Comparison of ENCODE assay signal across 8 cellular contexts in the genomic region with DNA sequence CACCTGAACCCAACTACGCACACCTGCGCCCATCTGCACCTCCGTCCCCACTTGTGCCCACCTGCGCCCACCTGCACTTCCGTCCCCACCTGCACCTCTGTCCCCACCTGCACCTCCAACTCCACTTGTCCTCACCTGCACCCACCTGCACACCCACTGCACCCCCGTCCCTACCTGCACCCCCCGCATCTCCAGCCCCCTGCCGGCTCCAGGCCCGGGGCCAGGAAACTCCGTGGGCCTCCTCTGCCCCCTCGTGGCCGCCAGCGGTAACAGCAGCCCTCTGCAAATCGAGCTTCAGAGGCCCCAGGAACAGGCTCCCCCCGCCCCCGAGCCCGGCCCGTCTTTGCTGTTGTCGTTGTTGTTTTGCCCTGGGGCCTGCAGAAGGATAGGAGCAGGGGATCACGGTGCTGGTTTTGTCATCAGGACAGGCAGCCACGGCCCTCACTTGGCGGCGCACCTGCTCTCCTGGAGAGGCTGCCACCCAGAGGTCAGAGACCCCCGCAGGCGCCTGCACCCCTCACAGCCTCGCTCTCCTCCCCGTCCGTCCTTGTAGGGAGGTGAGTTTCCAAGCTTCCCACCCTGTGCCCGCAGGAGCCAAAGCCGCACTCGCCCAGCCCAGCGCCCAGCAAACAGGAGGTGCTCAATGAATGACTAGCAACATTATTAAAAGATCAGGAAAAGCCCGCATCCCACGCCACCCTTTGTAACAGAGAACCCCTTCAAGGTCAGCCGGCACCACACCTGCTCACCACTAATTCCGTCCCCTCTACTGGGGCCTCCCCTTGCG.
A peak's percentile ranks its signal among the peaks of the same experiment; 100 is the strongest.
DNase-seq lines count a peak whose midpoint lies in the region; TF ChIP-seq lines count a peak whose summit lies in the region.

No MANE protein-coding gene starts in this region.

- H3K27me3 Mint-ChIP-seq in activated T-helper 2 cell treated with anti-CD3 and anti-CD28 coated beads, Interferon-gamma antibody, Interleukin-2, Interleukin-4, amounts not matched to agents 10 μg/mL and 5 μg/mL and 100 μg/mL, durations not matched to agents 14 hours and 24 hours and 36 hours (ENCODE audit: low read depth) = peaks cover 10% of the 10 kb centered on the region

- H3K36me3 ChIP-seq in neutrophil = no peaks in the 10 kb centered on the region
- H3K36me3 ChIP-seq in testis (ENCODE audit: low read depth, missing control alignments) = no peaks in the 10 kb centered on the region

- H3K4me3 ChIP-seq in neutrophil (ENCODE audit: low read depth in 1 of 2, low read length in 1 of 2) (peak overlapping the region; percentile 33 to 47), testis (no peak overlapping the region)

- peaks cover 60 to 63% of the 10 kb centered on the region in 2 experiments for H3K4me1 ChIP-seq in neutrophil (ENCODE audit: control insufficient read depth in 1 of 2, insufficient read depth in 1 of 2, low read depth in 1 of 2, low read length in 1 of 2)
- peaks cover 52% of the 10 kb centered on the region for H3K4me1 ChIP-seq in testis

- H3K9me3 Mint-ChIP-seq in activated T-helper 2 cell treated with anti-CD3 and anti-CD28 coated beads, Interferon-gamma antibody, Interleukin-2, Interleukin-4, amounts not matched to agents 10 μg/mL and 5 μg/mL and 100 μg/mL, durations not matched to agents 14 hours and 24 hours and 36 hours = no peaks in the 10 kb centered on the region

- H3K9me3 ChIP-seq in neutrophil (no peaks in the 10 kb centered on the region), testis (no peaks in the 10 kb centered on the region)

- no peak overlapping the region for H3K27ac Mint-ChIP-seq in activated T-helper 2 cell treated with anti-CD3 and anti-CD28 coated beads, Interferon-gamma antibody, Interleukin-2, Interleukin-4, amounts not matched to agents 10 μg/mL and 5 μg/mL and 100 μg/mL, durations not matched to agents 14 hours and 24 hours and 36 hours

- intact Hi-C loops in activated T-helper 2 cell treated with anti-CD3 and anti-CD28 coated beads, Interferon-gamma antibody, Interleukin-2, Interleukin-4, amounts not matched to agents 10 μg/mL and 5 μg/mL and 100 μg/mL, durations not matched to agents 14 hours and 24 hours and 36 hours (cut with micrococcal nuclease) = loop anchor here (1.0 kb wide), 1 partner anchor 163 kb away; no protein-coding TSS in a partner anchor
- intact Hi-C loops in testis (cut with DNase I; ENCODE audit: low total_unique reads) = no loop called here

- no peak for TF ChIP-seq POLR2A in testis (IDR thresholded peaks at IDR 0.05)

- DNase-seq in DMS79 treated with DMSO at 0.1 percent for 48 hours (lab: John Stamatoyannopoulos, UW) = peak; percentile 16
- DNase-seq in DMS79 (lab: John Stamatoyannopoulos, UW) = no peak
- peak; percentile 49 for DNase-seq in OCI-M1 (lab: John Stamatoyannopoulos, UW)
- DNase-seq in activated T-helper 2 cell treated with anti-CD3 and anti-CD28 coated beads, Interferon-gamma antibody, Interleukin-2, Interleukin-4, amounts not matched to agents 10 μg/mL and 5 μg/mL and 100 μg/mL, durations not matched to agents 14 hours and 24 hours and 36 hours (ENCODE audit: low spot score) = peak; percentile 65
- DNase-seq in fibroblast of the conjunctiva (ENCODE audit: low read depth) = peak; percentile 6
- peak; percentile 74 for DNase-seq in testis
- DNase-seq in NCI-H2081 treated with DMSO at 0.1 percent for 48 hours (lab: John Stamatoyannopoulos, UW) = no peak

- H3K27ac ChIP-seq in neutrophil = peak overlapping the region; percentile 62
- peak overlapping the region in 1 of 2 donors; percentile 55 for H3K27ac ChIP-seq in testis

- H3K4me3 Mint-ChIP-seq in activated T-helper 2 cell treated with anti-CD3 and anti-CD28 coated beads, Interferon-gamma antibody, Interleukin-2, Interleukin-4, amounts not matched to agents 10 μg/mL and 5 μg/mL and 100 μg/mL, durations not matched to agents 14 hours and 24 hours and 36 hours (ENCODE audit: low read depth) = no peak overlapping the region

- WGBS in testis, 2 donors = 14 to 23% methylated on average over 14 to 29 of the region's 37 CpGs

- TF ChIP-seq CTCF in neutrophil (IDR thresholded peaks at IDR 0.05) (peak; percentile 98), testis (IDR thresholded peaks at IDR 0.05) (peak; percentile 88 to 91 (median 91))

- H3K36me3 Mint-ChIP-seq in activated T-helper 2 cell treated with anti-CD3 and anti-CD28 coated beads, Interferon-gamma antibody, Interleukin-2, Interleukin-4, amounts not matched to agents 10 μg/mL and 5 μg/mL and 100 μg/mL, durations not matched to agents 14 hours and 24 hours and 36 hours (ENCODE audit: low read depth) = no peaks in the 10 kb centered on the region

- peaks cover 7% of the 10 kb centered on the region for H3K4me1 Mint-ChIP-seq in activated T-helper 2 cell treated with anti-CD3 and anti-CD28 coated beads, Interferon-gamma antibody, Interleukin-2, Interleukin-4, amounts not matched to agents 10 μg/mL and 5 μg/mL and 100 μg/mL, durations not matched to agents 14 hours and 24 hours and 36 hours (ENCODE audit: low read depth)

- H3K27me3 ChIP-seq in neutrophil (no peaks in the 10 kb centered on the region), testis (no peaks in the 10 kb centered on the region)

Comparison
In these comparisons a context has a peak if more than half of its experiments do, and no peak if none do; other contexts are left out.
1. DNase-seq: peak in DMS79 treated with DMSO at 0.1 percent for 48 hours (single experiment), OCI-M1 (single experiment), activated T-helper 2 cell treated with anti-CD3 and anti-CD28 coated beads, Interferon-gamma antibody, Interleukin-2, Interleukin-4, amounts not matched to agents 10 μg/mL and 5 μg/mL and 100 μg/mL, durations not matched to agents 14 hours and 24 hours and 36 hours (single experiment), fibroblast of the conjunctiva (single experiment) and testis (single experiment); none in DMS79 (single experiment) and NCI-H2081 treated with DMSO at 0.1 percent for 48 hours (single experiment).
2. H3K4me3 ChIP-seq: peak in neutrophil (2 of 2); none in testis (0 of 2).